In the genomic region with DNA sequence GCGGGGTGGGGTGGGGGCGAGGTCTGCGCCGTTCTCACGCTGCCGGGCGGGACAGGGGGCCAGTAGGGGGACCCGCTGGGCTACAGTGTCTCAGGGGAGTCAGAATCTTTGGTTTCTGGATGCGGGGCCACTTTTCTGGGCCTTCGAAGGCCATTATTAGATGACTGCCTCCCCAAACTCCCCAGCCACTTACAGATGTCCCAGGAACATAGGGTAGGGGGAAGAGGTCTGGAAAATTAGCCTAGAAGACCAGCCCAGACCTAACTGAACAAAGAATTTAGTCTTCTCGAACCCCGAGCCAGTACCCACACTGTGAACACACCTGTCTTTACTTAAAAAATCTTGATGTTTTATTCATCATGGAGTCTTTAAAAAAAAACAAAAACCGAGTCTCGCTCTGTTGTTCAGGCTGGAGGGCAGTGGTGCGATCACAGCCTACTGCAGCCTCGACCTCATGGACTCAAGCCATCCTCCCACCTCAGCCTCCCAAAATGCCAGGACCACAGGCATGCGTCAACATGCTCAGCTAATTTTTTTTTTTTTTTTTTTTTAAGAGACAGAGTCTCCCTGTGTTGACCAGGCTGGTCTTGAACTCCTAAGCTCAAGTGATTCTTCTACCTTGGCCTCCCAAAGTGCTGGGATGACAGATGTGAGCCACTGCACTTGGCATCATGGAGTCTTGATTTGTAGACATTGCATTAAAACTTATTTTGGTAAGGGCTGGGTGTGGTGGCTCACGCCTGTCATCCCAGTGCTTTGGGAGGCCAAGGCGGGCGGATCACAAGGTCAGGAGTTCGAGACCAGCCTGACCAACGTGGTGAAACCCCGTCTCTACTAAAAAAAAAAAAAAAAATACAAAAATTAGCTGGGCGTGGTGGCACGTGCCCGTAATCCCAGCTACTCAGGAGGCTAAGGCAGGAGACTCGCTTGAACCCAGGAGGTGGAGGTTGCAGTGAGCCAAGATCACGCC, we compare ENCODE assay signal across 1 cellular context.
TF ChIP-seq lines count a peak whose summit lies in the region.

No MANE protein-coding gene starts in this region.

TF ChIP-seq in K562, 482 proteins besides CTCF, POLR2A, EP300 and RAD21:
- peak; percentile 6; the same call in 1 of the 2 replicates for TF ChIP-seq GABPA (tag; conservative IDR thresholded peaks at IDR 0.05; ENCODE audit: low read depth)
- peak in 1 of 2 experiments; percentile 2; a peak in 1 of 4 replicates for TF ChIP-seq RCOR1 (IDR thresholded peaks at IDR 0.05; ENCODE audit: borderline replicate concordance in 1 of 2, low read depth in 2 of 2, low read length in 2 of 2)
- no peak for TF ChIP-seq NRF1 (conservative IDR thresholded peaks at IDR 0.05 in 1 of 2, IDR thresholded peaks at IDR 0.05 in 1 of 2)
- no peak for TF ChIP-seq NR2C2 (CRISPR knock-in tag; IDR thresholded peaks at IDR 0.05)
- no peak for TF ChIP-seq NR2C2 (tag; IDR thresholded peaks at IDR 0.05)
- TF ChIP-seq NR0B1 (IDR thresholded peaks at IDR 0.05; ENCODE audit: partially characterized antibody) = no peak
- peak; percentile 22 for TF ChIP-seq RBM25 (IDR thresholded peaks at IDR 0.05; ENCODE audit: low read depth, low read length, severe bottlenecking)
- TF ChIP-seq KLF6 (CRISPR knock-in tag; IDR thresholded peaks at IDR 0.05; ENCODE audit: borderline replicate concordance) = no peak
- TF ChIP-seq CAMTA2 (CRISPR knock-in tag; conservative IDR thresholded peaks at IDR 0.05) = no peak
- TF ChIP-seq HLTF (IDR thresholded peaks at IDR 0.05) = 0 out of 2 replicates have a peak, but pooled peaks have one; percentile 31
- no peak for TF ChIP-seq KDM2B (CRISPR knock-in tag; IDR thresholded peaks at IDR 0.05)
- no peak for TF ChIP-seq ZNF239 (CRISPR knock-in tag; IDR thresholded peaks at IDR 0.05)
- no peak for TF ChIP-seq C11orf30 (IDR thresholded peaks at IDR 0.05; ENCODE audit: low read depth)
- TF ChIP-seq KHSRP (IDR thresholded peaks at IDR 0.05) = no peak
- TF ChIP-seq FOXK1 (CRISPR knock-in tag; IDR thresholded peaks at IDR 0.05; ENCODE audit: borderline replicate concordance) = no peak
- no peak for TF ChIP-seq KDM1A (IDR thresholded peaks at IDR 0.05)
